ENCODE assay signal across 36 cellular contexts in genomic region chr4:153335665-153336064, GRCh38. TPM values are rescaled to one million over a fixed set of nuclear protein-coding genes. Genes with fewer than 3 reads are reported as not detected.
DNase-seq lines count a peak whose midpoint lies in the region; ATAC-seq, FAIRE-seq and TF ChIP-seq lines count a peak whose summit lies in the region.
"Had no signal": no experiment of that assay in that cellular context is flagged by ENCODE, and none has a peak within 500 bp of the region (broad histone marks: within the 10 kb centered on the region; RNA-seq: fewer than 3 reads in every experiment).

No MANE protein-coding gene starts in this region.

- H3K27me3 ChIP-seq in HUES48 (ENCODE audit: control insufficient read depth, insufficient read depth, low read length) (no peaks in the 10 kb centered on the region), K562 (ENCODE audit: control insufficient read depth in 2 of 2, insufficient read depth in 2 of 2, low read length in 2 of 2) (peaks cover 0 to 2% of the 10 kb centered on the region in 2 experiments; a peak in 3 of 5 replicates)
- H3K27me3 ChIP-seq: adrenal gland, BE2C, brain microvascular endothelial cell, hepatocyte, MG63, right lobe of liver, tibial nerve had no signal

- H3K9ac ChIP-seq in HUES48 (ENCODE audit: low read depth, low read length) (no peak overlapping the region), K562 (ENCODE audit: insufficient read depth in 1 of 2, low read depth in 2 of 2, low read length in 2 of 2) (no peak overlapping the region)

- in situ Hi-C loops in K562 (cut with MboI): no loop called here

- intact Hi-C loops in K562 (cut with micrococcal nuclease): no loop called here
- intact Hi-C loops in head of caudate nucleus (cut with DNase I): no loop called here

- no peak for TF ChIP-seq RAD21 in K562 (CRISPR knock-in tag; conservative IDR thresholded peaks at IDR 0.05 in 1 of 2, IDR thresholded peaks at IDR 0.05 in 1 of 2)

- no peaks in the 10 kb centered on the region for H3K9me1 ChIP-seq in K562 (ENCODE audit: control insufficient read depth, insufficient read depth, low read length)

- POLR2A ChIA-PET in K562 (lab: Yijun Ruan, JAX) (interaction anchor here (0.5 kb wide), 1 partner anchor 29 kb away, joined by 3 read pairs; no protein-coding TSS in a partner anchor), RWPE1 (lab: Yijun Ruan, JAX; ENCODE audit: low non-redundant PET) (no interaction called here)

- no peaks in the 10 kb centered on the region for H3K79me2 ChIP-seq in K562 (ENCODE audit: control insufficient read depth, insufficient read depth, low read length)
- H3K79me2 ChIP-seq: hepatocyte had no signal

- DNase-seq in Daoy (ENCODE audit: low read depth) (peak; percentile 25), K562 (ENCODE audit: extremely low read depth in 1 of 4, low spot score in 3 of 4) (no peak), iris pigment epithelial cell (ENCODE audit: low read depth) (peak; percentile 67), RWPE1 (ENCODE audit: low spot score) (no peak), head of caudate nucleus (no peak), NCI-H1048 (lab: John Stamatoyannopoulos, UW) (no peak)
- no peak for DNase-seq in activated effector memory CD4-positive, alpha-beta T cell treated with Interleukin-2 at 50 U/mL for 16 hours
- DNase-seq: activated CD4-positive, alpha-beta T cell treated with anti-CD3 and anti-CD28 coated beads, Interleukin-2, amount 10 ng/mL, durations not matched to agents 24 days and 14 days; activated naive CD4-positive, alpha-beta T cell treated with anti-CD3 and anti-CD28 coated beads for 36 hours; activated T-cell treated with anti-CD3 and anti-CD28 coated beads, Interleukin-2, amount 50 U/mL, for 48 hours; adrenal gland; BE2C; brain microvascular endothelial cell; CD8-positive, alpha-beta memory T cell; DMS 273 treated with DMSO at 0.1 percent for 48 hours; effector CD4-positive, alpha-beta T cell; erythroblast; GOT3; left ventricle myocardium inferior; MG63; NCI-H1417; NCI-H2107; NCI-H446 treated with DMSO at 0.1 percent for 48 hours; OCI-M1; posterior cingulate gyrus; right lobe of liver; Right ventricle myocardium superior; stimulated activated CD4-positive, alpha-beta T cell treated with anti-CD3 and anti-CD28 coated beads, Interleukin-2, amount 100 ng/mL, for 48 hours had no signal

- TF ChIP-seq POLR2A in K562 (conservative IDR thresholded peaks at IDR 0.05): no peak

- H3K27ac ChIP-seq in HUES48 (ENCODE audit: low read depth, low read length): peak overlapping the region; percentile 9
- H3K27ac ChIP-seq in K562 (ENCODE audit: extremely low read depth, low read depth, low read length): no peak overlapping the region
- H3K27ac ChIP-seq in RWPE1: no peak overlapping the region
- H3K27ac ChIP-seq: A549, adrenal gland, brain microvascular endothelial cell, hepatocyte, left ventricle myocardium inferior, right lobe of liver, tibial nerve, VCaP had no signal

- H3K4me1 ChIP-seq in HUES48 (ENCODE audit: control insufficient read depth, insufficient read depth, low read length) (peaks cover 10% of the 10 kb centered on the region), K562 (replicated peaks in 1 of 2; ENCODE audit: control insufficient read depth in 2 of 2, insufficient read depth in 2 of 2, low read length in 2 of 2) (peaks cover 0 to 2% of the 10 kb centered on the region in 2 experiments; a peak in 1 of 5 replicates)
- H3K4me1 ChIP-seq: A549, BE2C, left ventricle myocardium inferior, right lobe of liver, tibial nerve had no signal

- H3K36me3 ChIP-seq in HUES48 (ENCODE audit: control insufficient read depth, insufficient read depth, low read length) (peaks cover 9% of the 10 kb centered on the region), K562 (ENCODE audit: control insufficient read depth, insufficient read depth, low read length) (no peaks in the 10 kb centered on the region)
- H3K36me3 ChIP-seq: brain microvascular endothelial cell, MG63 had no signal

- FAIRE-seq in K562 (lab: Jason Lieb, UNC): no peak
- FAIRE-seq: A549, G401.6, GM18507 had no signal

- no TSS peak for BruUV-seq in K562 (replicated peaks; lab: Mats Ljungman, UMichigan)

- CTCF ChIA-PET in K562 (lab: Yijun Ruan, JAX; ENCODE audit: low intra/inter-chr PET ratio) (no interaction called here), RWPE1 (lab: Yijun Ruan, JAX) (interaction anchor here (0.5 to 0.6 kb wide), 2 partner anchors 158 to 975 kb away, joined by 3 read pairs; no protein-coding TSS in a partner anchor)

- TF ChIP-seq EP300 in K562 (IDR thresholded peaks at IDR 0.05; ENCODE audit: low read length): no peak

- H4K20me1 ChIP-seq in K562 (replicated peaks; ENCODE audit: control insufficient read depth, insufficient read depth, low read length): no peaks in the 10 kb centered on the region

- H3K4me3 ChIP-seq in HUES48 (ENCODE audit: low read depth, low read length): no peak overlapping the region
- no peak overlapping the region for H3K4me3 ChIP-seq in K562
- H3K4me3 ChIP-seq: A549, adrenal gland, hepatocyte, left ventricle myocardium inferior, MG63, right lobe of liver, tibial nerve had no signal

- ATAC-seq in K562: peak; percentile 61
- ATAC-seq: A549, right lobe of liver had no signal

- TF ChIP-seq CTCF in K562 (IDR thresholded peaks at IDR 0.05 in 2 of 3, conservative IDR thresholded peaks at IDR 0.05 in 1 of 3; ENCODE audit: insufficient read depth in 2 of 3, low read depth in 1 of 3, low read length in 3 of 3) (no peak), RWPE1 (conservative IDR thresholded peaks at IDR 0.05; ENCODE audit: low read depth) (no peak)

- H3K4me2 ChIP-seq in K562 (ENCODE audit: insufficient read depth, low read length): 0 out of 2 replicates have a peak overlapping the region, but pooled peaks have one; percentile 3
- H3K4me2 ChIP-seq: A549, hepatocyte had no signal

- WGBS in K562 (ENCODE audit: insufficient coverage, low coverage, missing lambda C conversion rate): 12% methylated on average over 4 of the region's 4 CpGs

- H3K9me3 ChIP-seq in HUES48 (ENCODE audit: control insufficient read depth, insufficient read depth, low read length) (no peaks in the 10 kb centered on the region), K562 (replicated peaks; ENCODE audit: control insufficient read depth, insufficient read depth, low read depth, low read length) (no peaks in the 10 kb centered on the region)
- H3K9me3 ChIP-seq: A549, adrenal gland, BE2C, left ventricle myocardium inferior, MG63, right lobe of liver, tibial nerve had no signal

- peak overlapping the region; percentile 76 for H2AFZ ChIP-seq in K562 (ENCODE audit: low read depth, low read length)
- H2AFZ ChIP-seq: hepatocyte had no signal

TF ChIP-seq in K562, 482 proteins besides CTCF, POLR2A, EP300 and RAD21 (continues in another document):
- TF ChIP-seq, protein P1, sequence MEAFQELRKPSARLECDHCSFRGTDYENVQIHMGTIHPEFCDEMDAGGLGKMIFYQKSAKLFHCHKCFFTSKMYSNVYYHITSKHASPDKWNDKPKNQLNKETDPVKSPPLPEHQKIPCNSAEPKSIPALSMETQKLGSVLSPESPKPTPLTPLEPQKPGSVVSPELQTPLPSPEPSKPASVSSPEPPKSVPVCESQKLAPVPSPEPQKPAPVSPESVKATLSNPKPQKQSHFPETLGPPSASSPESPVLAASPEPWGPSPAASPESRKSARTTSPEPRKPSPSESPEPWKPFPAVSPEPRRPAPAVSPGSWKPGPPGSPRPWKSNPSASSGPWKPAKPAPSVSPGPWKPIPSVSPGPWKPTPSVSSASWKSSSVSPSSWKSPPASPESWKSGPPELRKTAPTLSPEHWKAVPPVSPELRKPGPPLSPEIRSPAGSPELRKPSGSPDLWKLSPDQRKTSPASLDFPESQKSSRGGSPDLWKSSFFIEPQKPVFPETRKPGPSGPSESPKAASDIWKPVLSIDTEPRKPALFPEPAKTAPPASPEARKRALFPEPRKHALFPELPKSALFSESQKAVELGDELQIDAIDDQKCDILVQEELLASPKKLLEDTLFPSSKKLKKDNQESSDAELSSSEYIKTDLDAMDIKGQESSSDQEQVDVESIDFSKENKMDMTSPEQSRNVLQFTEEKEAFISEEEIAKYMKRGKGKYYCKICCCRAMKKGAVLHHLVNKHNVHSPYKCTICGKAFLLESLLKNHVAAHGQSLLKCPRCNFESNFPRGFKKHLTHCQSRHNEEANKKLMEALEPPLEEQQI (IDR thresholded peaks at IDR 0.05): no peak
- TF ChIP-seq, protein P2, sequence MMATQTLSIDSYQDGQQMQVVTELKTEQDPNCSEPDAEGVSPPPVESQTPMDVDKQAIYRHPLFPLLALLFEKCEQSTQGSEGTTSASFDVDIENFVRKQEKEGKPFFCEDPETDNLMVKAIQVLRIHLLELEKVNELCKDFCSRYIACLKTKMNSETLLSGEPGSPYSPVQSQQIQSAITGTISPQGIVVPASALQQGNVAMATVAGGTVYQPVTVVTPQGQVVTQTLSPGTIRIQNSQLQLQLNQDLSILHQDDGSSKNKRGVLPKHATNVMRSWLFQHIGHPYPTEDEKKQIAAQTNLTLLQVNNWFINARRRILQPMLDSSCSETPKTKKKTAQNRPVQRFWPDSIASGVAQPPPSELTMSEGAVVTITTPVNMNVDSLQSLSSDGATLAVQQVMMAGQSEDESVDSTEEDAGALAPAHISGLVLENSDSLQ (IDR thresholded peaks at IDR 0.05): peak; percentile 48
- TF ChIP-seq L3MBTL2 (IDR thresholded peaks at IDR 0.05): 0 out of 2 replicates have a peak, but pooled peaks have one; percentile 27

RNA-seq across cellular contexts. Expression of gene MND1, which starts 8.8 kb away (rescaled TPM):
- 20.3 and 23.7 TPM in 2 replicates for total RNA-seq in Daoy (2014; rRNA removed; shearing (Covaris generic))
- total RNA-seq in K562 (2011; cell fraction: chromatin; rRNA removed; ENCODE audit: low replicate concordance): 9.7 and 28.6 TPM in 2 replicates
- total RNA-seq in K562 (2011; cell fraction: nucleolus; rRNA removed): 3.0 and 4.3 TPM in 2 replicates
- total RNA-seq in K562 (2011; cell fraction: nucleoplasm; rRNA removed): 10.0 and 12.1 TPM in 2 replicates
- 43.9 and 46.4 TPM in 2 replicates for total RNA-seq in K562 (2014; rRNA removed)
- total RNA-seq in K562 (2014; rRNA removed; fragmentation: Illumina TruSeq; extraction: Trizol): 65.0 and 74.6 TPM in 2 replicates
- 52.4 and 55.4 TPM in 2 replicates for total RNA-seq in K562 (2015; rRNA removed; fragmentation: Illumina TruSeq; extraction: Trizol)
- 38.9 and 39.0 TPM in 2 replicates for total RNA-seq in K562 (2021)
- 25.9 and 35.3 TPM in 2 replicates for polyA plus RNA-seq in K562 (2011; rRNA removed)
- 1.6 and 7.7 TPM in 2 replicates for polyA plus RNA-seq in K562 (2011; cell fraction: cytosol; rRNA removed)
- polyA plus RNA-seq in K562 (2011; cell fraction: nucleus; rRNA removed): 4.1 and 7.2 TPM in 2 replicates
- 39.1 and 55.6 TPM in 2 replicates for polyA plus RNA-seq in K562 (2012)
- 78.2 and 94.1 TPM in 2 replicates for polyA plus RNA-seq in K562 (2014; fragmentation: Illumina TruSeq; extraction: Trizol)
- 10 to 100 TPM; 59.9 to 74.8 TPM for polyA plus RNA-seq in K562 (2014; fragmentation: Nextera tagmentation; extraction: Ambion mirVana)
- polyA plus RNA-seq in K562 (2014; rRNA removed): 54.5 and 74.2 TPM in 2 replicates
- polyA minus RNA-seq in K562 (2011; rRNA and poly(A)+ RNA removed): 34.8 and 51.6 TPM in 2 replicates
- 12.6 and 14.8 TPM in 2 replicates for polyA minus RNA-seq in K562 (2011; cell fraction: cytosol; rRNA and poly(A)+ RNA removed)
- polyA minus RNA-seq in K562 (2011; cell fraction: nucleus; rRNA and poly(A)+ RNA removed): 6.2 and 19.0 TPM in 2 replicates
- polyA plus RNA-seq: IgD-negative memory B cell had no signal

Comparison
In these comparisons a context has a peak if more than half of its experiments do, and no peak if none do; other contexts are left out.
1. DNase-seq: peak in Daoy (single experiment) and iris pigment epithelial cell (single experiment); none in K562 (0 of 4), activated effector memory CD4-positive, alpha-beta T cell treated with Interleukin-2 at 50 U/mL for 16 hours (single experiment), RWPE1 (single experiment), head of caudate nucleus (0 of 42) and NCI-H1048 (single experiment).